In genomic region chr4:67746797-67747495, GRCh38 we compare ENCODE assay signal across 1 cellular context.
TF ChIP-seq lines count a peak whose summit lies in the region.

No MANE protein-coding gene starts in this region.

TF ChIP-seq in WTC11, 78 proteins besides CTCF, POLR2A, EP300 and RAD21 (continued from another document):
- TF ChIP-seq ATF6 (CRISPR knock-in tag; IDR thresholded peaks at IDR 0.05) = no peak
- TF ChIP-seq E2F5 (CRISPR knock-in tag; IDR thresholded peaks at IDR 0.05) = no peak
- TF ChIP-seq RELA (CRISPR knock-in tag; IDR thresholded peaks at IDR 0.05; ENCODE audit: borderline replicate concordance) = no peak
- no peak for TF ChIP-seq MAX (CRISPR knock-in tag; IDR thresholded peaks at IDR 0.05)
- no peak for TF ChIP-seq SP1 (CRISPR knock-in tag; conservative IDR thresholded peaks at IDR 0.05)
